10 cellular contexts compared by ENCODE assay signal in the genomic region with DNA sequence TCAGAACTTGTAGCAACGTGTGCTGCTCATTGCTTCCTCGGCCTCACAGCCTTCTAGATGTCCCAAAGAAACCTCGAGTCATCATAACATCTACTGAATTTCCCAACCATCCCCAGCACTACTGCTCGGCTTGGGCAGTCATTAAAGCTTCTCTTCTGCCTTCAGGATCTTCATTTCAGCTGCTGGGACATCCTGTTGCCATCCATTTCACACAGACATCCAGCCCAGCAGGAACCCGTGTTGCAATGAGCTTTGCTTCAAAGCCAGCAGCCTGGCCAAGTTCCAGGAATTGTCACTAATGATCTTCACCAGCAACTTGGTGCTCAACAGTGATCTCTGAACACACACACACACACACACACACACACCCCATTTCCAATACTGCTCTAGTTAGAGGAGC. TPM values are rescaled to one million over a fixed set of nuclear protein-coding genes. Genes with fewer than 3 reads are reported as not detected.
DNase-seq lines count a peak whose midpoint lies in the region; ATAC-seq, FAIRE-seq and TF ChIP-seq lines count a peak whose summit lies in the region.
"Had no signal": no experiment of that assay in that cellular context is flagged by ENCODE, and none has a peak within 500 bp of the region (broad histone marks: within the 10 kb centered on the region; RNA-seq: fewer than 3 reads in every experiment).

No MANE protein-coding gene starts in this region.

- no peaks in the 10 kb centered on the region for H3K27me3 ChIP-seq in endothelial cell of umbilical vein (ENCODE audit: control insufficient read depth in 2 of 2, insufficient read depth in 2 of 2, low read length in 2 of 2)
- H3K27me3 ChIP-seq: BLaER1 treated with 17β-estradiol and CSF1 and Interleukin-3, amounts not matched to agents 10 nM and 100 nM had no signal

- intact Hi-C loops in endothelial cell of umbilical vein (cut with micrococcal nuclease) (no loop called here), mucosa of descending colon (cut with DNase I, micrococcal nuclease) (no loop called here)

- peaks cover 20% of the 10 kb centered on the region for H3K4me1 ChIP-seq in endothelial cell of umbilical vein (ENCODE audit: control insufficient read depth, extremely low read depth, insufficient read depth, low read length)
- peaks cover 16% of the 10 kb centered on the region for H3K4me1 ChIP-seq in mucosa of descending colon (ENCODE audit: low read depth)

- no peaks in the 10 kb centered on the region for H3K9me1 ChIP-seq in endothelial cell of umbilical vein (replicated peaks; ENCODE audit: control insufficient read depth, extremely low read depth, insufficient read depth, low read length)

- H3K4me3 ChIP-seq in endothelial cell of umbilical vein (replicated peaks in 1 of 3; ENCODE audit: insufficient read depth in 1 of 3, low read depth in 1 of 3, low read length in 3 of 3) = no peak overlapping the region
- H3K4me3 ChIP-seq in mucosa of descending colon = no peak overlapping the region
- H3K4me3 ChIP-seq: BLaER1 treated with 17β-estradiol and CSF1 and Interleukin-3, amounts not matched to agents 10 nM and 100 nM had no signal

- peaks cover 79% of the 10 kb centered on the region for H3K79me2 ChIP-seq in endothelial cell of umbilical vein (ENCODE audit: control insufficient read depth, insufficient read depth, low read length)

- POLR2A ChIA-PET in endothelial cell of umbilical vein (lab: Charles Lee) = interaction anchor here (0.7 to 1.8 kb wide), 2 partner anchors 15 to 17 kb away, joined by 3 to 10 read pairs; no protein-coding TSS in a partner anchor

- ATAC-seq in mucosa of descending colon = peak; percentile 34
- ATAC-seq in GM21576 (IDR thresholded peaks at IDR 0.05; ENCODE audit: unreplicated experiment) = no peak
- ATAC-seq in HG02763 (IDR thresholded peaks at IDR 0.05; ENCODE audit: unreplicated experiment) = no peak
- no peak for ATAC-seq in GM18519 (IDR thresholded peaks at IDR 0.05; ENCODE audit: low FRiP score, unreplicated experiment)

- H3K9me3 ChIP-seq in endothelial cell of umbilical vein (replicated peaks; ENCODE audit: control insufficient read depth, insufficient read depth, low read length) (no peaks in the 10 kb centered on the region), mucosa of descending colon (no peaks in the 10 kb centered on the region)
- H3K9me3 ChIP-seq: BLaER1 treated with 17β-estradiol and CSF1 and Interleukin-3, amounts not matched to agents 10 nM and 100 nM had no signal

- no peak for TF ChIP-seq POLR2A in endothelial cell of umbilical vein (IDR thresholded peaks at IDR 0.05; ENCODE audit: low read depth, low read length)

- H3K9ac ChIP-seq in endothelial cell of umbilical vein (replicated peaks; ENCODE audit: extremely low read depth, insufficient read depth, low read length) = no peak overlapping the region
- H3K9ac ChIP-seq: BLaER1 treated with 17β-estradiol and CSF1 and Interleukin-3, amounts not matched to agents 10 nM and 100 nM had no signal

- H2AFZ ChIP-seq in endothelial cell of umbilical vein (ENCODE audit: low read depth, low read length) = no peak overlapping the region

- H3K27ac ChIP-seq in endothelial cell of umbilical vein (ENCODE audit: insufficient read depth, low read depth, low read length) = no peak overlapping the region

- H3K4me2 ChIP-seq in endothelial cell of umbilical vein (ENCODE audit: insufficient read depth, low read length) = no peak overlapping the region

- TF ChIP-seq CTCF in endothelial cell of umbilical vein (IDR thresholded peaks at IDR 0.05; ENCODE audit: extremely low read depth in 1 of 2, insufficient read depth in 1 of 2, low read depth in 1 of 2, low read length in 2 of 2) = no peak
- no peak for TF ChIP-seq CTCF in mucosa of descending colon (IDR thresholded peaks at IDR 0.05)

- H3K36me3 ChIP-seq in endothelial cell of umbilical vein (ENCODE audit: control insufficient read depth in 2 of 2, extremely low read depth in 1 of 2, insufficient read depth in 2 of 2, low read length in 2 of 2) (peaks cover 0 to 2% of the 10 kb centered on the region in 2 experiments), mucosa of descending colon (ENCODE audit: low read depth) (no peaks in the 10 kb centered on the region)
- H3K36me3 ChIP-seq: BLaER1 treated with 17β-estradiol and CSF1 and Interleukin-3, amounts not matched to agents 10 nM and 100 nM had no signal

- H4K20me1 ChIP-seq in endothelial cell of umbilical vein (replicated peaks; ENCODE audit: control insufficient read depth, extremely low read depth, insufficient read depth, low read length) = no peaks in the 10 kb centered on the region
- H4K20me1 ChIP-seq: BLaER1 treated with 17β-estradiol and CSF1 and Interleukin-3, amounts not matched to agents 10 nM and 100 nM had no signal

- BruUV-seq in endothelial cell of umbilical vein (replicated peaks; lab: Mats Ljungman, UMichigan) = no TSS peak

- FAIRE-seq in endothelial cell of umbilical vein (lab: Jason Lieb, UNC) (no peak), frontal cortex (lab: Jason Lieb, UNC) (no peak)
- FAIRE-seq: GM19239 had no signal

- dilution Hi-C loops in endothelial cell of umbilical vein (cut with MboI; ENCODE audit: extremely low pct_ligation_motif_present, low sequenced_read_pairs) = no loop called here

- CTCF ChIA-PET in endothelial cell of umbilical vein (lab: Charles Lee) = interaction anchor here (1.2 to 1.4 kb wide), 3 partner anchors 32 to 107 kb away, joined by 3 to 4 read pairs (median 3); no protein-coding TSS in a partner anchor

- DNase-seq in AG08396 (ENCODE audit: low spot score) (peak; percentile 17), NCI-H146 treated with DMSO at 0.1 percent for 48 hours (lab: John Stamatoyannopoulos, UW; ENCODE audit: unreplicated experiment) (peak; percentile 15), endothelial cell of umbilical vein (ENCODE audit: low read depth, low spot score) (peak; percentile 64), mucosa of descending colon (peak in 2 of 3 donors; percentile 57 to 68), frontal cortex (ENCODE audit: low spot score in 2 of 2) (no peak)

TF ChIP-seq in endothelial cell of umbilical vein, 7 proteins besides CTCF, POLR2A, EP300 and RAD21:
- TF ChIP-seq JUN (IDR thresholded peaks at IDR 0.05; ENCODE audit: borderline replicate concordance, insufficient read depth, insufficient read length, low read depth) (no peak), MAX (IDR thresholded peaks at IDR 0.05; ENCODE audit: insufficient read depth, insufficient read length) (no peak), FOS (IDR thresholded peaks at IDR 0.05; ENCODE audit: borderline replicate concordance, insufficient read depth, low read length) (no peak), EZH2 (IDR thresholded peaks at IDR 0.05; ENCODE audit: borderline replicate concordance, low read depth, low read length, severe bottlenecking) (no peak), MYC (IDR thresholded peaks at IDR 0.05; ENCODE audit: low read depth, low read length) (no peak), POLR2AphosphoS5 (IDR thresholded peaks at IDR 0.05; ENCODE audit: insufficient read depth, low read depth, low read length) (no peak), GATA2 (IDR thresholded peaks at IDR 0.05; ENCODE audit: insufficient read depth, insufficient read length, low read depth, low read length) (no peak)
TF ChIP-seq in endothelial cell of umbilical vein: peak in this region for 0.

RNA-seq across cellular contexts. Expression of gene WLS, which starts 18.5 kb away (rescaled TPM):
- 163 and 199 TPM in 2 replicates for total RNA-seq in endothelial cell of umbilical vein
- polyA plus RNA-seq in endothelial cell of umbilical vein = 121 and 122 TPM in 2 replicates
- 113 and 126 TPM in 2 replicates for polyA plus RNA-seq in endothelial cell of umbilical vein (2011; cell fraction: cytosol; rRNA removed)
- 190 and 208 TPM in 2 replicates for polyA plus RNA-seq in endothelial cell of umbilical vein (2011; cell fraction: nucleus; rRNA removed)
- polyA plus RNA-seq in endothelial cell of umbilical vein (2012) = 109 and 154 TPM in 2 replicates
- polyA minus RNA-seq in endothelial cell of umbilical vein = 342 and 361 TPM in 2 replicates
- polyA minus RNA-seq in endothelial cell of umbilical vein (2011; cell fraction: cytosol; rRNA and poly(A)+ RNA removed) = 20.7 TPM
- polyA minus RNA-seq in endothelial cell of umbilical vein (2011; cell fraction: nucleus; rRNA and poly(A)+ RNA removed) = 274 and 359 TPM in 2 replicates
- 100 to 1,000 TPM; 100 to 182 (median 118) TPM for total RNA-seq in mucosa of descending colon
- 28.1 TPM for total RNA-seq in frontal cortex

Comparison
In these comparisons a context has a peak if more than half of its experiments do, and no peak if none do; other contexts are left out.
1. DNase-seq: peak in AG08396 (single experiment), NCI-H146 treated with DMSO at 0.1 percent for 48 hours (single experiment), endothelial cell of umbilical vein (single experiment) and mucosa of descending colon (2 of 3); none in frontal cortex (0 of 2).